In genomic region chr2:96181529-96181928, GRCh38 we compare ENCODE assay signal across 23 cellular contexts. TPM values are rescaled to one million over a fixed set of nuclear protein-coding genes. Genes with fewer than 3 reads are reported as not detected.
"Had no signal": no experiment of that assay in that cellular context is flagged by ENCODE, and none has a peak within 500 bp of the region (broad histone marks: within the 10 kb centered on the region; RNA-seq: fewer than 3 reads in every experiment).

No MANE protein-coding gene starts in this region.

- H3K9me3 ChIP-seq: Peyer's patch, SJCRH30, SK-N-SH had no signal

- ATAC-seq: activated CD4-positive, CD25-positive, alpha-beta regulatory T cell treated with anti-CD3 and anti-CD28 coated beads, Interleukin-2, amount 50 U/mL, for 24 hours; activated T-cell treated with anti-CD3 and anti-CD28 coated beads, Interleukin-2, amount 50 U/mL, for 4 hours had no signal

- H3K4me3 Mint-ChIP-seq: activated CD4-positive, alpha-beta T cell treated with anti-CD3 and anti-CD28 coated beads, Interleukin-2, amount 10 ng/mL, durations not matched to agents 24 days and 14 days; activated naive CD4-positive, alpha-beta T cell treated with anti-CD3 and anti-CD28 coated beads for 36 hours; activated naive CD8-positive, alpha-beta T cell treated with anti-CD3 and anti-CD28 coated beads for 36 hours; activated T-cell treated with anti-CD3 and anti-CD28 coated beads, Interleukin-2, amount 50 U/mL, for 4 hours had no signal

- H3K27ac Mint-ChIP-seq: activated CD4-positive, alpha-beta T cell treated with anti-CD3 and anti-CD28 coated beads, Interleukin-2, amount 10 ng/mL, durations not matched to agents 24 days and 14 days; activated naive CD4-positive, alpha-beta T cell treated with anti-CD3 and anti-CD28 coated beads for 36 hours had no signal

- H3K4me2 ChIP-seq: SK-N-SH had no signal

- H3K9me3 Mint-ChIP-seq: activated CD4-positive, alpha-beta T cell treated with anti-CD3 and anti-CD28 coated beads, Interleukin-2, amount 10 ng/mL, durations not matched to agents 24 days and 14 days; activated naive CD4-positive, alpha-beta T cell treated with anti-CD3 and anti-CD28 coated beads for 36 hours; activated naive CD8-positive, alpha-beta T cell treated with anti-CD3 and anti-CD28 coated beads for 36 hours; activated T-cell treated with anti-CD3 and anti-CD28 coated beads, Interleukin-2, amount 50 U/mL, for 4 hours had no signal

- H3K27ac ChIP-seq: brain microvascular endothelial cell, cardiac muscle cell, Peyer's patch, RWPE1, SJCRH30 had no signal

- H3K27me3 Mint-ChIP-seq: activated naive CD8-positive, alpha-beta T cell treated with anti-CD3 and anti-CD28 coated beads for 36 hours had no signal

- H3K9ac ChIP-seq: SK-N-SH had no signal

- H3K4me1 ChIP-seq: Peyer's patch, SJCRH30 had no signal

- H3K27me3 ChIP-seq: brain microvascular endothelial cell, cardiac muscle cell, Peyer's patch, SJCRH30 had no signal

- DNase-seq: activated CD4-positive, alpha-beta T cell treated with anti-CD3 and anti-CD28 coated beads, Interleukin-2, amount 10 ng/mL, durations not matched to agents 24 days and 14 days; activated CD4-positive, alpha-beta T cell treated with anti-CD3 and anti-CD28 coated beads, Interleukin-2, amount 50 U/mL, for 48 hours; activated CD8-positive, alpha-beta memory T cell treated with anti-CD3 and anti-CD28 coated beads for 24 hours; activated gamma-delta T cell; activated naive CD4-positive, alpha-beta T cell treated with anti-CD3 and anti-CD28 coated beads for 36 hours; activated naive CD8-positive, alpha-beta T cell treated with anti-CD3 and anti-CD28 coated beads for 36 hours; activated T-cell treated with anti-CD3 and anti-CD28 coated beads, Interleukin-2, amount 50 U/mL, for 4 hours; brain microvascular endothelial cell; NCI-H1092 treated with DMSO at 0.1 percent for 48 hours; NCI-H1417 treated with DMSO at 0.1 percent for 48 hours; NCI-H1694 treated with DMSO at 0.1 percent for 48 hours; NCI-H2029 treated with DMSO at 0.1 percent for 48 hours; NCI-H345; NCI-H510A; NCI-H526 treated with DMSO at 0.1 percent for 48 hours; Peyer's patch; Right ventricle myocardium superior; SJCRH30; SK-N-SH had no signal

- H3K4me3 ChIP-seq: cardiac muscle cell, Peyer's patch, SJCRH30 had no signal

RNA-seq across cellular contexts. Expression of gene ASTL, which starts 43.2 kb away (rescaled TPM):
- total RNA-seq: cardiac muscle cell, MCF 10A, Peyer's patch, Right ventricle myocardium superior, SJCRH30 had no signal
- polyA plus RNA-seq: cardiac muscle cell, SK-N-SH had no signal
